Comparison of ENCODE assay signal across 13 cellular contexts in genomic region chr15:70555713-70556112, GRCh38.
"Had no signal": no experiment of that assay in that cellular context is flagged by ENCODE, and none has a peak within 500 bp of the region (broad histone marks: within the 10 kb centered on the region; RNA-seq: fewer than 3 reads in every experiment).

No MANE protein-coding gene starts in this region.

- H3K27me3 ChIP-seq: colonic mucosa, right atrium auricular region, suprapubic skin, upper lobe of right lung had no signal

- H3K36me3 ChIP-seq: colonic mucosa, gastroesophageal sphincter, lower lobe of right lung, right atrium auricular region, suprapubic skin, upper lobe of right lung had no signal

- ATAC-seq: gastroesophageal sphincter, lower lobe of right lung, T-helper 17 cell, upper lobe of right lung had no signal

- H3K4me1 ChIP-seq: colonic mucosa had no signal

- H3K27me3 Mint-ChIP-seq: T-helper 17 cell had no signal

- H3K36me3 Mint-ChIP-seq: mesothelial cell of epicardium had no signal

- H3K27ac ChIP-seq: colonic mucosa, gastroesophageal sphincter, lower lobe of right lung, right atrium auricular region, suprapubic skin, upper lobe of right lung had no signal

- H3K4me3 Mint-ChIP-seq: mesothelial cell of epicardium, T-helper 17 cell had no signal

- H3K27ac Mint-ChIP-seq: mesothelial cell of epicardium, T-helper 17 cell had no signal

- DNase-seq: activated CD4-positive, CD25-positive, alpha-beta regulatory T cell; activated naive CD4-positive, alpha-beta T cell treated with Interleukin-2 at 50 U/mL for 16 hours; colonic mucosa; effector CD8-positive, alpha-beta T cell; lower lobe of right lung; posterior cingulate gyrus; small intestine; T-helper 17 cell; upper lobe of right lung had no signal

- H3K9me3 ChIP-seq: colonic mucosa, gastroesophageal sphincter, lower lobe of right lung, right atrium auricular region, suprapubic skin, upper lobe of right lung had no signal

- H3K4me3 ChIP-seq: colonic mucosa, gastroesophageal sphincter, lower lobe of right lung, right atrium auricular region, suprapubic skin, upper lobe of right lung had no signal
